Comparison of ENCODE assay signal across 18 cellular contexts in genomic region chr12:120239776-120240494, GRCh38. TPM values are rescaled to one million over a fixed set of nuclear protein-coding genes. Genes with fewer than 3 reads are reported as not detected.
DNase-seq lines count a peak whose midpoint lies in the region; ATAC-seq and TF ChIP-seq lines count a peak whose summit lies in the region.
"Had no signal": no experiment of that assay in that cellular context is flagged by ENCODE, and none has a peak within 500 bp of the region (broad histone marks: within the 10 kb centered on the region; RNA-seq: fewer than 3 reads in every experiment).

No MANE protein-coding gene starts in this region.

- H4K12ac ChIP-seq in trophoblast cell (ENCODE audit: low read depth, low read length), result no peak overlapping the region

- no CpG with 5 or more reads among the region's 2 CpGs for WGBS in trophoblast cell (ENCODE audit: extremely low coverage, insufficient coverage, insufficient read length)

- no peak for ATAC-seq in CD4-positive, CD25-positive, alpha-beta regulatory T cell (ENCODE audit: low read depth in 2 of 2)
- no peak for ATAC-seq in activated CD8-positive, alpha-beta memory T cell treated with anti-CD3 and anti-CD28 coated beads, Interleukin-2, amount 10 ng/mL, durations not matched to agents 7 days and 5 days

- H3K4ac ChIP-seq in trophoblast cell (ENCODE audit: low read depth, low read length), result peak overlapping the region; percentile 89

- H3K23ac ChIP-seq in trophoblast cell (ENCODE audit: low read length), result no peak overlapping the region

- H3K27ac Mint-ChIP-seq in CD4-positive, CD25-positive, alpha-beta regulatory T cell, result peak overlapping the region; percentile 51 to 69 (median 63)
- H3K27ac Mint-ChIP-seq in HFFc6, result 0 out of 2 replicates have a peak overlapping the region, but pooled peaks have one; percentile 13
- H3K27ac Mint-ChIP-seq in activated CD8-positive, alpha-beta memory T cell treated with anti-CD3 and anti-CD28 coated beads, Interleukin-2, amount 10 ng/mL, durations not matched to agents 7 days and 5 days, result no peak overlapping the region

- no peaks in the 10 kb centered on the region for H3K9me3 Mint-ChIP-seq in CD4-positive, CD25-positive, alpha-beta regulatory T cell
- H3K9me3 Mint-ChIP-seq in HFFc6, result no peaks in the 10 kb centered on the region
- H3K9me3 Mint-ChIP-seq in activated CD8-positive, alpha-beta memory T cell treated with anti-CD3 and anti-CD28 coated beads, Interleukin-2, amount 10 ng/mL, durations not matched to agents 7 days and 5 days (ENCODE audit: low read depth), result no peaks in the 10 kb centered on the region

- peaks cover 45% of the 10 kb centered on the region for H3K79me2 ChIP-seq in trophoblast cell (ENCODE audit: control insufficient read depth, insufficient read depth, low read length, poor library complexity)

- H3K4me2 ChIP-seq in trophoblast cell (ENCODE audit: low read length), result no peak overlapping the region

- no peak overlapping the region for H2BK5ac ChIP-seq in trophoblast cell (ENCODE audit: low read depth, low read length, poor library complexity)

- no peak overlapping the region for H2BK120ac ChIP-seq in trophoblast cell (ENCODE audit: insufficient read depth, low read length, poor library complexity)

- peaks cover 14% of the 10 kb centered on the region for H3K36me3 Mint-ChIP-seq in CD4-positive, CD25-positive, alpha-beta regulatory T cell
- peaks cover 9% of the 10 kb centered on the region for H3K36me3 Mint-ChIP-seq in HFFc6 (ENCODE audit: low read depth)
- H3K36me3 Mint-ChIP-seq in activated CD8-positive, alpha-beta memory T cell treated with anti-CD3 and anti-CD28 coated beads, Interleukin-2, amount 10 ng/mL, durations not matched to agents 7 days and 5 days, result peaks cover 10% of the 10 kb centered on the region

- no peak overlapping the region for H4K91ac ChIP-seq in trophoblast cell (ENCODE audit: low read depth, low read length)

- H3K9ac ChIP-seq in trophoblast cell (ENCODE audit: low read length), result no peak overlapping the region

- H3K4me1 Mint-ChIP-seq in CD4-positive, CD25-positive, alpha-beta regulatory T cell, result peaks cover 25 to 84% (median 40%) of the 10 kb centered on the region in 4 donors
- H3K4me1 Mint-ChIP-seq in HFFc6 (ENCODE audit: low read depth), result peaks cover 86% of the 10 kb centered on the region
- peaks cover 37% of the 10 kb centered on the region for H3K4me1 Mint-ChIP-seq in activated CD8-positive, alpha-beta memory T cell treated with anti-CD3 and anti-CD28 coated beads, Interleukin-2, amount 10 ng/mL, durations not matched to agents 7 days and 5 days

- no peak overlapping the region for H3K27ac ChIP-seq in CD4-positive, CD25-positive, alpha-beta regulatory T cell (ENCODE audit: insufficient read depth, low read length, poor library complexity, severe bottlenecking)
- H3K27ac ChIP-seq in epithelial cell of prostate (peak overlapping the region; percentile 99), trophoblast cell (ENCODE audit: low read depth, low read length) (no peak overlapping the region)

- H2AK5ac ChIP-seq in trophoblast cell (ENCODE audit: low read length), result no peak overlapping the region

- no peak overlapping the region for H3K18ac ChIP-seq in trophoblast cell (ENCODE audit: low read length)

- peak overlapping the region in 2 of 4 donors; percentile 28 to 71 for H3K4me3 Mint-ChIP-seq in CD4-positive, CD25-positive, alpha-beta regulatory T cell
- H3K4me3 Mint-ChIP-seq in HFFc6, result no peak overlapping the region
- no peak overlapping the region for H3K4me3 Mint-ChIP-seq in activated CD8-positive, alpha-beta memory T cell treated with anti-CD3 and anti-CD28 coated beads, Interleukin-2, amount 10 ng/mL, durations not matched to agents 7 days and 5 days

- DNase-seq in CD4-positive, CD25-positive, alpha-beta regulatory T cell, result no peak
- no peak for DNase-seq in HFFc6
- no peak for DNase-seq in epithelial cell of prostate (ENCODE audit: low read depth, low spot score)
- DNase-seq in trophoblast cell, result peak in 1 of 2 donors; percentile 52
- no peak for DNase-seq in SK-N-DZ (ENCODE audit: low spot score)
- no peak for DNase-seq in NK-92 (lab: John Stamatoyannopoulos, UW; ENCODE audit: unreplicated experiment)
- no peak for DNase-seq in NCI-H774 (lab: John Stamatoyannopoulos, UW)
- no peak for DNase-seq in activated CD8-positive, alpha-beta memory T cell treated with anti-CD3 and anti-CD28 coated beads, Interleukin-2, amount 10 ng/mL, durations not matched to agents 7 days and 5 days
- DNase-seq: activated CD4-positive, CD25-positive, alpha-beta regulatory T cell treated with anti-CD3 and anti-CD28 coated beads, Interleukin-2, amount 50 U/mL, for 72 hours; activated CD8-positive, alpha-beta memory T cell treated with anti-CD3 and anti-CD28 coated beads, Interleukin-2, amount 50 U/mL, for 48 hours; head of caudate nucleus; NCI-H1694; NCI-H524; stimulated activated CD4-positive, alpha-beta T cell treated with anti-CD3 and anti-CD28 coated beads, Interleukin-2, amount 100 ng/mL, for 48 hours; stimulated activated CD8-positive, alpha-beta memory T cell treated with anti-CD3 and anti-CD28 coated beads, Interleukin-4, amount 100 ng/mL, for 48 hours had no signal

- H3K36me3 ChIP-seq in CD4-positive, CD25-positive, alpha-beta regulatory T cell (ENCODE audit: control insufficient read depth, insufficient read depth, low read length), result peaks cover 12% of the 10 kb centered on the region
- H3K36me3 ChIP-seq in trophoblast cell (ENCODE audit: control insufficient read depth in 1 of 2, insufficient read depth in 2 of 2, low read length in 2 of 2), result peaks cover 9 to 14% of the 10 kb centered on the region in 2 experiments

- no peak overlapping the region for H4K8ac ChIP-seq in trophoblast cell (ENCODE audit: low read depth, low read length)

- H3K27me3 Mint-ChIP-seq in CD4-positive, CD25-positive, alpha-beta regulatory T cell, result no peaks in the 10 kb centered on the region
- H3K27me3 Mint-ChIP-seq in HFFc6 (ENCODE audit: insufficient read depth), result peaks cover 2% of the 10 kb centered on the region
- H3K27me3 Mint-ChIP-seq in activated CD8-positive, alpha-beta memory T cell treated with anti-CD3 and anti-CD28 coated beads, Interleukin-2, amount 10 ng/mL, durations not matched to agents 7 days and 5 days, result no peaks in the 10 kb centered on the region

- H3K14ac ChIP-seq in trophoblast cell (ENCODE audit: low read length), result no peak overlapping the region

- H2AFZ ChIP-seq in trophoblast cell (ENCODE audit: insufficient read depth, low read length, poor library complexity), result no peak overlapping the region

- no peak for TF ChIP-seq CTCF in HFFc6 (IDR thresholded peaks at IDR 0.05)

- H3K27me3 ChIP-seq in CD4-positive, CD25-positive, alpha-beta regulatory T cell (ENCODE audit: control insufficient read depth, insufficient read depth, low read length), result no peaks in the 10 kb centered on the region
- H3K27me3 ChIP-seq in trophoblast cell (ENCODE audit: insufficient read depth, low read length), result no peaks in the 10 kb centered on the region

- peaks cover 72% of the 10 kb centered on the region for H3K4me1 ChIP-seq in CD4-positive, CD25-positive, alpha-beta regulatory T cell (ENCODE audit: control insufficient read depth, insufficient read depth, low read length, poor library complexity, severe bottlenecking)
- H3K4me1 ChIP-seq in trophoblast cell (ENCODE audit: control insufficient read depth in 1 of 2, insufficient read depth in 2 of 2, low read length in 2 of 2), result peaks cover 29 to 41% of the 10 kb centered on the region in 2 experiments

- no peaks in the 10 kb centered on the region for H3K9me3 ChIP-seq in CD4-positive, CD25-positive, alpha-beta regulatory T cell (ENCODE audit: control insufficient read depth in 2 of 2, low read length in 2 of 2)
- peaks cover 2% of the 10 kb centered on the region for H3K9me3 ChIP-seq in trophoblast cell (ENCODE audit: insufficient read depth, low read depth, low read length)

- H3K79me1 ChIP-seq in trophoblast cell (ENCODE audit: low read length), result peaks cover 2% of the 10 kb centered on the region

- CTCF ChIA-PET in activated CD8-positive, alpha-beta memory T cell treated with anti-CD3 and anti-CD28 coated beads, Interleukin-2, amount 10 ng/mL, durations not matched to agents 7 days and 5 days (lab: Charles Lee), result interaction anchor here (0.5 to 5.1 kb wide), 7 partner anchors 8 to 218 kb away, joined by 3 to 34 read pairs (median 6); partner anchors contain the start of gene PXN

- no peak overlapping the region for H3K4me3 ChIP-seq in CD4-positive, CD25-positive, alpha-beta regulatory T cell (ENCODE audit: low read depth, low read length)
- H3K4me3 ChIP-seq in trophoblast cell (ENCODE audit: low read depth, low read length), result no peak overlapping the region

- H2BK12ac ChIP-seq in trophoblast cell (ENCODE audit: low read length), result no peak overlapping the region

RNA-seq across cellular contexts. Expression of gene PXN, which starts 25.6 kb away (rescaled TPM):
- total RNA-seq in CD4-positive, CD25-positive, alpha-beta regulatory T cell, result 205 TPM
- polyA plus RNA-seq in CD4-positive, CD25-positive, alpha-beta regulatory T cell, result 10 to 100 TPM; 64.3 to 89.5 (median 73.5) TPM
- total RNA-seq in HFFc6 (2021; fragmentation: NEBNext Ultra II Directional; extraction: Animal tissue kit (Norgen Biotek cat#: 25700)), result 100 to 1,000 TPM; 219 to 290 (median 253) TPM
- polyA plus RNA-seq in trophoblast cell (2013), result 99.6 and 100 TPM in 2 replicates
- polyA plus RNA-seq in SK-N-DZ (2014; cell fraction: cytosol; rRNA removed), result 13.0 and 14.1 TPM in 2 replicates
- polyA plus RNA-seq in SK-N-DZ (2014; cell fraction: nucleus; rRNA removed), result 8.8 and 15.5 TPM in 2 replicates
- 100 to 1,000 TPM in 1 of 2 experiments, 10 to 100 TPM in 1; 69.3 to 146 TPM for total RNA-seq in activated CD8-positive, alpha-beta memory T cell treated with anti-CD3 and anti-CD28 coated beads, Interleukin-2, amount 10 ng/mL, durations not matched to agents 7 days and 5 days

RNA-seq across cellular contexts. Expression of gene RPLP0, which starts 39.0 kb away (rescaled TPM):
- 1,127 TPM for total RNA-seq in CD4-positive, CD25-positive, alpha-beta regulatory T cell
- 1,000 to 10,000 TPM in 3 of 4 donors, 100 to 1,000 TPM in 1; 998 to 1,871 (median 1,438) TPM for polyA plus RNA-seq in CD4-positive, CD25-positive, alpha-beta regulatory T cell
- 1,000 to 10,000 TPM; 2,131 to 2,494 (median 2,241) TPM for total RNA-seq in HFFc6 (2021; fragmentation: NEBNext Ultra II Directional; extraction: Animal tissue kit (Norgen Biotek cat#: 25700))
- 2,531 and 2,584 TPM in 2 replicates for polyA plus RNA-seq in trophoblast cell (2013)
- 4,714 and 5,742 TPM in 2 replicates for polyA plus RNA-seq in SK-N-DZ (2014; cell fraction: cytosol; rRNA removed)
- 2,778 and 4,188 TPM in 2 replicates for polyA plus RNA-seq in SK-N-DZ (2014; cell fraction: nucleus; rRNA removed)
- total RNA-seq in activated CD8-positive, alpha-beta memory T cell treated with anti-CD3 and anti-CD28 coated beads, Interleukin-2, amount 10 ng/mL, durations not matched to agents 7 days and 5 days, result 1,000 to 10,000 TPM; 1,755 to 2,356 TPM

RNA-seq across cellular contexts. Expression of gene GCN1, which starts 45.4 kb away (rescaled TPM):
- 115 TPM for total RNA-seq in CD4-positive, CD25-positive, alpha-beta regulatory T cell
- 10 to 100 TPM; 17.0 to 27.5 (median 20.9) TPM for polyA plus RNA-seq in CD4-positive, CD25-positive, alpha-beta regulatory T cell
- 100 to 1,000 TPM in 1 of 6 experiments, 10 to 100 TPM in 5; 76.5 to 102 (median 83.1) TPM for total RNA-seq in HFFc6 (2021; fragmentation: NEBNext Ultra II Directional; extraction: Animal tissue kit (Norgen Biotek cat#: 25700))
- 41.3 and 42.4 TPM in 2 replicates for polyA plus RNA-seq in trophoblast cell (2013)
- 37.5 and 41.9 TPM in 2 replicates for polyA plus RNA-seq in SK-N-DZ (2014; cell fraction: cytosol; rRNA removed)
- polyA plus RNA-seq in SK-N-DZ (2014; cell fraction: nucleus; rRNA removed), result 126 and 306 TPM in 2 replicates
- total RNA-seq in activated CD8-positive, alpha-beta memory T cell treated with anti-CD3 and anti-CD28 coated beads, Interleukin-2, amount 10 ng/mL, durations not matched to agents 7 days and 5 days, result 100 to 1,000 TPM; 126 to 151 TPM

RNA-seq across cellular contexts. Expression of gene RNU4-2, which starts 51.8 kb away (rescaled TPM):
- total RNA-seq in CD4-positive, CD25-positive, alpha-beta regulatory T cell, result 12,754 TPM
- polyA plus RNA-seq in CD4-positive, CD25-positive, alpha-beta regulatory T cell, result 100 to 1,000 TPM in 1 of 4 donors, 10 to 100 TPM in 1, not detected in 2; 49.3 to 132 TPM
- total RNA-seq in HFFc6 (2021; fragmentation: NEBNext Ultra II Directional; extraction: Animal tissue kit (Norgen Biotek cat#: 25700)), result 1,000 to 10,000 TPM in 5 of 6 experiments, 100 to 1,000 TPM in 1; 743 to 2,047 (median 1,452) TPM
- not detected in 2 replicates for polyA plus RNA-seq in trophoblast cell (2013)
- not detected in 2 replicates for polyA plus RNA-seq in SK-N-DZ (2014; cell fraction: cytosol; rRNA removed)
- not detected in 2 replicates for polyA plus RNA-seq in SK-N-DZ (2014; cell fraction: nucleus; rRNA removed)
- 1,000 to 10,000 TPM in 1 of 2 experiments, 100 to 1,000 TPM in 1; 953 to 3,569 TPM for total RNA-seq in activated CD8-positive, alpha-beta memory T cell treated with anti-CD3 and anti-CD28 coated beads, Interleukin-2, amount 10 ng/mL, durations not matched to agents 7 days and 5 days
- total RNA-seq: myocyte had no signal
- polyA plus RNA-seq: adipose tissue had no signal

RNA-seq across cellular contexts. Expression of gene RNU4-1, which starts 53.1 kb away (rescaled TPM):
- total RNA-seq in CD4-positive, CD25-positive, alpha-beta regulatory T cell, result 1,793 TPM
- polyA plus RNA-seq in CD4-positive, CD25-positive, alpha-beta regulatory T cell, result not detected
- 1,000 to 10,000 TPM in 4 of 6 experiments, 100 to 1,000 TPM in 2; 766 to 1,512 (median 1,200) TPM for total RNA-seq in HFFc6 (2021; fragmentation: NEBNext Ultra II Directional; extraction: Animal tissue kit (Norgen Biotek cat#: 25700))
- not detected in 2 replicates for polyA plus RNA-seq in trophoblast cell (2013)
- polyA plus RNA-seq in SK-N-DZ (2014; cell fraction: cytosol; rRNA removed), result not detected in 2 replicates
- polyA plus RNA-seq in SK-N-DZ (2014; cell fraction: nucleus; rRNA removed), result not detected in 2 replicates
- total RNA-seq in activated CD8-positive, alpha-beta memory T cell treated with anti-CD3 and anti-CD28 coated beads, Interleukin-2, amount 10 ng/mL, durations not matched to agents 7 days and 5 days, result 1,000 to 10,000 TPM in 1 of 2 experiments, 100 to 1,000 TPM in 1; 780 to 2,122 TPM
- total RNA-seq: kidney epithelial cell, myocyte had no signal
- polyA plus RNA-seq: adipose tissue had no signal
